11 cellular contexts compared by ENCODE assay signal in the genomic region with DNA sequence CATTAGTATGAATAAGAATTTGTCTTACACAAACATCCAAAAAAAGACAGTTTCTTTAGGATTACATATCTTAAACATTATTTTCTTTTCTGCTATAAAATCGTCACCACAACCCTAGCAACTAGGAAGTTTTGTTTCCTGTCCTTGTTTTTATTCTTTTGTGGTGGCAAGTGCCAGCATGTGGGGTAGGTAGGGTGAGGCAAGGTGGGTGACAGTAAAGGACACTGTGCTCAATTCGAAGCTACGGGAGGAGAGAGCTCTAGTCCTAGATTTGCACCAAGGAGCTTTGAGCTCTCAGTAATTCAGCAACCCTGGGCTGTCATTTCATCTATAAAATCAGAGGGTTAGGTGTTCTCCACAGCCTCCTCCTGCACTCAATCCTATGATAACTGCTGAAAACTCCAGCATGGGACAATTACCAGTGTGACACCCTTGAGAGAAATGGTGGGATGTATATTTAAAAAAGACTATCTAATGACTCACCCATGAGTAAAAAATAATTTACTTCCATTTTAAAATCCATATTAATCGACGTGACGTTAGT.
DNase-seq lines count a peak whose midpoint lies in the region; TF ChIP-seq lines count a peak whose summit lies in the region.
"Had no signal": no experiment of that assay in that cellular context is flagged by ENCODE, and none has a peak within 500 bp of the region (broad histone marks: within the 10 kb centered on the region; RNA-seq: fewer than 3 reads in every experiment).

No MANE protein-coding gene starts in this region.

- H3K9me3 Mint-ChIP-seq in activated T-cell treated with anti-CD3 and anti-CD28 coated beads, Interleukin-2, amount 50 U/mL, for 24 hours, result no peaks in the 10 kb centered on the region
- H3K9me3 Mint-ChIP-seq in activated CD4-positive, alpha-beta memory T cell treated with anti-CD3 and anti-CD28 coated beads for 36 hours, result no peaks in the 10 kb centered on the region

- H3K4me1 Mint-ChIP-seq in activated T-cell treated with anti-CD3 and anti-CD28 coated beads, Interleukin-2, amount 50 U/mL, for 24 hours (ENCODE audit: low read depth), result peaks cover 96% of the 10 kb centered on the region
- peaks cover 92% of the 10 kb centered on the region for H3K4me1 Mint-ChIP-seq in activated CD4-positive, alpha-beta memory T cell treated with anti-CD3 and anti-CD28 coated beads for 36 hours (ENCODE audit: low read depth)

- 52% methylated on average over 6 of the region's 6 CpGs for WGBS in liver

- no peaks in the 10 kb centered on the region for H3K27me3 Mint-ChIP-seq in activated T-cell treated with anti-CD3 and anti-CD28 coated beads, Interleukin-2, amount 50 U/mL, for 24 hours
- no peaks in the 10 kb centered on the region for H3K27me3 Mint-ChIP-seq in activated CD4-positive, alpha-beta memory T cell treated with anti-CD3 and anti-CD28 coated beads for 36 hours

- peaks cover 74% of the 10 kb centered on the region for H3K36me3 Mint-ChIP-seq in activated T-cell treated with anti-CD3 and anti-CD28 coated beads, Interleukin-2, amount 50 U/mL, for 24 hours (ENCODE audit: low read depth)
- H3K36me3 Mint-ChIP-seq in activated CD4-positive, alpha-beta memory T cell treated with anti-CD3 and anti-CD28 coated beads for 36 hours, result peaks cover 30% of the 10 kb centered on the region

- CTCF ChIA-PET in activated CD4-positive, alpha-beta memory T cell treated with anti-CD3 and anti-CD28 coated beads for 36 hours (lab: Charles Lee), result interaction anchor here (0.9 to 2.1 kb wide), 9 partner anchors 15 to 251 kb away, joined by 3 to 10 read pairs (median 3); partner anchors contain the start of genes CDNF, HSPA14 and MSANTD7

- POLR2A ChIA-PET in activated CD4-positive, alpha-beta memory T cell treated with anti-CD3 and anti-CD28 coated beads for 36 hours (lab: Charles Lee), result interaction anchor here (0.8 to 2.0 kb wide), 12 partner anchors 13 to 402 kb away, joined by 3 to 14 read pairs (median 4); partner anchors contain the start of genes CDNF, HSPA14 and MSANTD7

- H3K27ac Mint-ChIP-seq in activated T-cell treated with anti-CD3 and anti-CD28 coated beads, Interleukin-2, amount 50 U/mL, for 24 hours, result peak overlapping the region; percentile 98
- H3K27ac Mint-ChIP-seq in activated CD4-positive, alpha-beta memory T cell treated with anti-CD3 and anti-CD28 coated beads for 36 hours, result peak overlapping the region; percentile 98

- TF ChIP-seq RAD21 in liver (IDR thresholded peaks at IDR 0.05), result no peak

- peaks cover 0 to 3% (median 0%) of the 10 kb centered on the region in 4 donors for H3K36me3 ChIP-seq in liver (ENCODE audit: control insufficient read depth in 4 of 4, insufficient read depth in 3 of 4, low read depth in 1 of 4, low read length in 3 of 4)
- no peaks in the 10 kb centered on the region for H3K36me3 ChIP-seq in tibial artery

- H3K27ac ChIP-seq in liver (ENCODE audit: low read depth in 1 of 2, low read length in 2 of 2) (peak overlapping the region; percentile 74 to 92), tibial artery (peak overlapping the region; percentile 38 to 77)

- peaks cover 17 to 53% (median 44%) of the 10 kb centered on the region in 4 donors for H3K4me1 ChIP-seq in liver (ENCODE audit: control insufficient read depth in 4 of 4, insufficient read depth in 4 of 4, low read length in 3 of 4)
- peaks cover 0 to 23% (median 10%) of the 10 kb centered on the region in 4 donors for H3K4me1 ChIP-seq in tibial artery

- peak; percentile 39 for DNase-seq in activated T-cell treated with anti-CD3 and anti-CD28 coated beads, Interleukin-2, amount 50 U/mL, for 24 hours
- DNase-seq in activated T-cell treated with anti-CD3 and anti-CD28 coated beads, Interleukin-2, amount 50 U/mL, for 1 hour, result no peak
- peak; percentile 35 for DNase-seq in activated CD4-positive, alpha-beta memory T cell treated with anti-CD3 and anti-CD28 coated beads for 36 hours
- DNase-seq in tibial artery, result no peak
- DNase-seq in NCI-H2107 (lab: John Stamatoyannopoulos, UW), result no peak
- no peak for DNase-seq in occipital lobe (lab: John Stamatoyannopoulos, UW)
- no peak for DNase-seq in NCI-H1105 (lab: John Stamatoyannopoulos, UW)
- DNase-seq: BE2C; midbrain; stimulated activated CD4-positive, alpha-beta T cell treated with anti-CD3 and anti-CD28 coated beads, Interleukin-2, amount 100 ng/mL, for 48 hours had no signal

- H3K9me3 ChIP-seq in liver (ENCODE audit: control insufficient read depth in 4 of 4, low read length in 3 of 4) (no peaks in the 10 kb centered on the region), tibial artery (no peaks in the 10 kb centered on the region)
- H3K9me3 ChIP-seq: BE2C had no signal

- peak overlapping the region; percentile 62 for H3K4me3 Mint-ChIP-seq in activated T-cell treated with anti-CD3 and anti-CD28 coated beads, Interleukin-2, amount 50 U/mL, for 24 hours
- peak overlapping the region; percentile 52 for H3K4me3 Mint-ChIP-seq in activated CD4-positive, alpha-beta memory T cell treated with anti-CD3 and anti-CD28 coated beads for 36 hours

- H3K27me3 ChIP-seq in liver (ENCODE audit: control insufficient read depth in 4 of 4, insufficient read depth in 4 of 4, low read length in 3 of 4) (no peaks in the 10 kb centered on the region), tibial artery (no peaks in the 10 kb centered on the region)
- H3K27me3 ChIP-seq: BE2C had no signal

- H3K4me3 ChIP-seq in liver (ENCODE audit: low read depth in 1 of 3, low read length in 3 of 3), result no peak overlapping the region
- no peak overlapping the region for H3K4me3 ChIP-seq in tibial artery

- H3K9ac ChIP-seq in liver (ENCODE audit: low read depth in 1 of 2, low read length in 2 of 2), result peak overlapping the region in 1 of 2 donors; percentile 16

- TF ChIP-seq CTCF in liver (IDR thresholded peaks at IDR 0.05; ENCODE audit: low read depth, low read length, missing input control), result no peak
- TF ChIP-seq CTCF in tibial artery (IDR thresholded peaks at IDR 0.05), result no peak

- intact Hi-C loops in activated CD4-positive, alpha-beta memory T cell treated with anti-CD3 and anti-CD28 coated beads for 36 hours (cut with micrococcal nuclease), result loop anchor here (1.0 to 10.0 kb wide), 8 partner anchors 15 to 577 kb away; partner anchors contain the start of genes NMT2 and SUV39H2
- intact Hi-C loops in tibial artery (cut with DNase I; ENCODE audit: low total_unique reads), result no loop called here

TF ChIP-seq in liver, 16 proteins besides CTCF, POLR2A, EP300 and RAD21:
- TF ChIP-seq FOXA1 (IDR thresholded peaks at IDR 0.05) (no peak), ZBTB33 (IDR thresholded peaks at IDR 0.05) (peak; percentile 12)

Comparison
In these comparisons a context has a peak if more than half of its experiments do, and no peak if none do; other contexts are left out.
1. DNase-seq: peak in activated T-cell treated with anti-CD3 and anti-CD28 coated beads, Interleukin-2, amount 50 U/mL, for 24 hours (single experiment) and activated CD4-positive, alpha-beta memory T cell treated with anti-CD3 and anti-CD28 coated beads for 36 hours (single experiment); none in activated T-cell treated with anti-CD3 and anti-CD28 coated beads, Interleukin-2, amount 50 U/mL, for 1 hour (single experiment), tibial artery (0 of 2), NCI-H2107 (single experiment), occipital lobe (single experiment) and NCI-H1105 (single experiment).